In genomic region chr2:235594041-235594440, GRCh38 we compare ENCODE assay signal across 8 cellular contexts.
DNase-seq lines count a peak whose midpoint lies in the region; ATAC-seq, FAIRE-seq and TF ChIP-seq lines count a peak whose summit lies in the region.

No MANE protein-coding gene starts in this region.

- H3K27ac Mint-ChIP-seq in astrocyte (ENCODE audit: unreplicated experiment), result no peak overlapping the region

- H3K4me1 ChIP-seq in HCT116 (ENCODE audit: control insufficient read depth in 1 of 2, insufficient read depth in 2 of 2, low read length in 2 of 2), result no peaks in the 10 kb centered on the region; a peak in 2 of 4 replicates
- H3K4me1 ChIP-seq in astrocyte (ENCODE audit: insufficient read depth, low read length), result no peaks in the 10 kb centered on the region
- no peaks in the 10 kb centered on the region for H3K4me1 ChIP-seq in suprapubic skin

- TF ChIP-seq CTCF in AG09309 (IDR thresholded peaks at IDR 0.05; ENCODE audit: control insufficient read depth, insufficient read depth, low read depth, low read length, missing control alignments) (peak; percentile 55), HCT116 (IDR thresholded peaks at IDR 0.05 in 2 of 3, conservative IDR thresholded peaks at IDR 0.05 in 1 of 3; ENCODE audit: borderline replicate concordance in 1 of 3, insufficient read depth in 1 of 3, low read depth in 2 of 3, low read length in 2 of 3) (peak; percentile 44 to 83 (median 67)), astrocyte (IDR thresholded peaks at IDR 0.05; ENCODE audit: insufficient read depth, low read depth, low read length) (peak; percentile 75), suprapubic skin (IDR thresholded peaks at IDR 0.05) (peak; percentile 40 to 41)

- H3K4me3 ChIP-seq in AG09309 (ENCODE audit: control insufficient read depth, low read depth, low read length), result no peak overlapping the region
- H3K4me3 ChIP-seq in HCT116 (replicated peaks in 1 of 2; ENCODE audit: low read depth in 1 of 2, low read length in 2 of 2), result no peak overlapping the region
- H3K4me3 ChIP-seq in astrocyte (ENCODE audit: insufficient read depth, low read depth, low read length), result no peak overlapping the region
- no peak overlapping the region for H3K4me3 ChIP-seq in suprapubic skin

- CTCF ChIA-PET in HCT116 (lab: Charles Lee), result interaction anchor here (0.5 to 5.9 kb wide), 17 partner anchors 9 to 843 kb away, joined by 3 to 69 read pairs (median 4); no protein-coding TSS in a partner anchor

- peaks cover 2% of the 10 kb centered on the region for H3K9me3 Mint-ChIP-seq in astrocyte (ENCODE audit: unreplicated experiment)

- peaks cover 2% of the 10 kb centered on the region for H3K36me3 Mint-ChIP-seq in astrocyte (ENCODE audit: low read depth, unreplicated experiment)

- H3K9ac ChIP-seq in HCT116 (ENCODE audit: low read length) (no peak overlapping the region), astrocyte (ENCODE audit: low read length) (no peak overlapping the region)

- no peak for TF ChIP-seq EP300 in suprapubic skin (IDR thresholded peaks at IDR 0.05)

- H3K27me3 Mint-ChIP-seq in astrocyte (ENCODE audit: low read depth, unreplicated experiment), result no peaks in the 10 kb centered on the region

- intact Hi-C loops in HCT116 (cut with micrococcal nuclease), result loop anchor here (1.0 kb wide), 1 partner anchor 458 kb away; no protein-coding TSS in a partner anchor

- RAD21 ChIA-PET in HCT116 (lab: Charles Lee; ENCODE audit: low non-redundant PET in 1 of 2, low total read pairs in 2 of 2, uncharacterized antibody in 2 of 2, unreplicated experiment in 2 of 2), result interaction anchor here (1.0 to 2.3 kb wide), 3 partner anchors 458 to 487 kb away, joined by 3 to 10 read pairs (median 6); no protein-coding TSS in a partner anchor

- no peaks in the 10 kb centered on the region for H3K9me2 ChIP-seq in HCT116 (ENCODE audit: insufficient read depth)

- POLR2A ChIA-PET in HCT116 (lab: Charles Lee), result no interaction called here

- H3K9me3 ChIP-seq in HCT116 (ENCODE audit: control insufficient read depth in 1 of 2, insufficient read depth in 1 of 2, low read depth in 1 of 2, low read length in 2 of 2) (no peaks in the 10 kb centered on the region), astrocyte (ENCODE audit: insufficient read depth, low read depth, low read length) (no peaks in the 10 kb centered on the region), suprapubic skin (no peaks in the 10 kb centered on the region)

- peaks cover 10% of the 10 kb centered on the region for H3K4me1 Mint-ChIP-seq in astrocyte (ENCODE audit: low read depth, unreplicated experiment)

- H3K4me2 ChIP-seq in HCT116 (ENCODE audit: low read length) (no peak overlapping the region), astrocyte (ENCODE audit: low read length) (no peak overlapping the region)

- TF ChIP-seq RAD21 in HCT116 (IDR thresholded peaks at IDR 0.05; ENCODE audit: low read depth), result peak; percentile 88

- FAIRE-seq in astrocyte (lab: Jason Lieb, UNC), result no peak

- BruUV-seq in HCT116 (replicated peaks; lab: Mats Ljungman, UMichigan), result no TSS peak

- no peaks in the 10 kb centered on the region for H3K27me3 ChIP-seq in HCT116 (ENCODE audit: insufficient read depth, low read length)
- no peaks in the 10 kb centered on the region for H3K27me3 ChIP-seq in astrocyte (ENCODE audit: insufficient read depth, low read length)
- H3K27me3 ChIP-seq in suprapubic skin, result no peaks in the 10 kb centered on the region

- H3K36me3 ChIP-seq in HCT116 (ENCODE audit: control insufficient read depth in 1 of 2, insufficient read depth in 2 of 2, low read length in 2 of 2) (no peaks in the 10 kb centered on the region), astrocyte (ENCODE audit: insufficient read depth, low read length) (no peaks in the 10 kb centered on the region), suprapubic skin (no peaks in the 10 kb centered on the region)

- no peak for TF ChIP-seq POLR2A in HCT116 (IDR thresholded peaks at IDR 0.05; ENCODE audit: borderline replicate concordance, extremely low read depth, insufficient read depth, insufficient read length)
- TF ChIP-seq POLR2A in suprapubic skin (IDR thresholded peaks at IDR 0.05), result no peak

- no peak overlapping the region for H3K27ac ChIP-seq in HCT116 (ENCODE audit: low read depth, low read length)
- no peak overlapping the region for H3K27ac ChIP-seq in astrocyte (ENCODE audit: low read depth, low read length)
- H3K27ac ChIP-seq in suprapubic skin, result no peak overlapping the region

- DNase-seq in AG09309 (ENCODE audit: low read depth), result peak; percentile 79
- peak; percentile 71 for DNase-seq in HCT116 (ENCODE audit: low read depth, low spot score)
- peak; percentile 77 for DNase-seq in NCI-H345 treated with DMSO at 0.1 percent for 48 hours (lab: John Stamatoyannopoulos, UW; ENCODE audit: unreplicated experiment)
- peak; percentile 77 for DNase-seq in astrocyte (ENCODE audit: low read depth)
- DNase-seq in hepatic stellate cell (ENCODE audit: low spot score), result peak; percentile 45
- DNase-seq in suprapubic skin (ENCODE audit: low spot score in 2 of 2), result no peak
- DNase-seq in islet precursor cell, result no peak
- no peak for DNase-seq in activated gamma-delta T cell (lab: John Stamatoyannopoulos, UW)

- peaks cover 65% of the 10 kb centered on the region for H3K79me2 ChIP-seq in HCT116 (ENCODE audit: insufficient read depth, low read length)
- no peaks in the 10 kb centered on the region for H3K79me2 ChIP-seq in astrocyte (ENCODE audit: insufficient read depth, low read length)

- no peak overlapping the region for H3K4me3 Mint-ChIP-seq in astrocyte (ENCODE audit: unreplicated experiment)

- ATAC-seq in HCT116, result peak; percentile 73

- H4K20me1 ChIP-seq in HCT116 (ENCODE audit: insufficient read depth) (peaks cover 24% of the 10 kb centered on the region; the same call in 1 of the 2 replicates), astrocyte (ENCODE audit: insufficient read depth, low read length) (peaks cover 68% of the 10 kb centered on the region)

- no peak overlapping the region for H2AFZ ChIP-seq in HCT116 (ENCODE audit: low read depth, low read length, poor library complexity, severe bottlenecking)
- H2AFZ ChIP-seq in astrocyte (ENCODE audit: low read depth, low read length), result no peak overlapping the region

- WGBS in suprapubic skin, result 6% methylated on average over 3 of the region's 3 CpGs

TF ChIP-seq in HCT116, 20 proteins besides CTCF, POLR2A, EP300 and RAD21:
- TF ChIP-seq JUND (IDR thresholded peaks at IDR 0.05) (no peak), ELF1 (IDR thresholded peaks at IDR 0.05; ENCODE audit: borderline replicate concordance, low read depth) (no peak), EGR1 (IDR thresholded peaks at IDR 0.05; ENCODE audit: low read depth) (no peak), MAX (IDR thresholded peaks at IDR 0.05) (no peak), POLR2AphosphoS5 (IDR thresholded peaks at IDR 0.05; ENCODE audit: low read depth, low read length) (no peak), ATF3 (IDR thresholded peaks at IDR 0.05) (no peak), CEBPB (IDR thresholded peaks at IDR 0.05; ENCODE audit: low read depth) (no peak), CBX3 (IDR thresholded peaks at IDR 0.05; ENCODE audit: low read depth) (no peak), TCF7L2 (IDR thresholded peaks at IDR 0.05; ENCODE audit: borderline replicate concordance, extremely low read depth, insufficient read depth, insufficient read length) (no peak), SIN3A (IDR thresholded peaks at IDR 0.05; ENCODE audit: low read depth) (no peak)
TF ChIP-seq in HCT116: peak in this region for 0.

Comparison
In these comparisons a context has a peak if more than half of its experiments do, and no peak if none do; other contexts are left out.
1. DNase-seq: peak in AG09309 (single experiment), HCT116 (single experiment), NCI-H345 treated with DMSO at 0.1 percent for 48 hours (single experiment), astrocyte (single experiment) and hepatic stellate cell (single experiment); none in suprapubic skin (0 of 2), islet precursor cell (single experiment) and activated gamma-delta T cell (single experiment).
2. Peak in every context shown above with its lines, with median percentiles within 50 percentile points of each other: CTCF ChIP-seq.